Comparison of ENCODE assay signal across 17 cellular contexts in genomic region chr6:1278057-1278720, GRCh38. TPM values are rescaled to one million over a fixed set of nuclear protein-coding genes. Genes with fewer than 3 reads are reported as not detected.
DNase-seq lines count a peak whose midpoint lies in the region; ATAC-seq and TF ChIP-seq lines count a peak whose summit lies in the region.
"Had no signal": no experiment of that assay in that cellular context is flagged by ENCODE, and none has a peak within 500 bp of the region (broad histone marks: within the 10 kb centered on the region; RNA-seq: fewer than 3 reads in every experiment).

No MANE protein-coding gene starts in this region.

- H3K9me2 ChIP-seq in GM23338 (ENCODE audit: insufficient read depth), result 0 out of 2 replicates have a peak, but pooled peaks cover 5% of the 10 kb centered on the region

- H3K4me1 ChIP-seq in GM23338 (ENCODE audit: insufficient read depth), result no peaks in the 10 kb centered on the region

- H3K9me3 Mint-ChIP-seq in GM23338 (peaks cover 26% of the 10 kb centered on the region), osteocyte (ENCODE audit: unreplicated experiment) (no peaks in the 10 kb centered on the region)

- H3K27ac ChIP-seq in VCaP (peak overlapping the region; percentile 49), GM23338 (ENCODE audit: low read depth) (no peak overlapping the region)
- H3K27ac ChIP-seq: 22Rv1 had no signal

- H3K27me3 Mint-ChIP-seq in GM23338 (ENCODE audit: insufficient read depth, low read depth, poor library complexity) (peaks cover 2% of the 10 kb centered on the region), osteocyte (ENCODE audit: unreplicated experiment) (peaks cover 15% of the 10 kb centered on the region)

- H3K79me2 ChIP-seq in GM23338 (replicated peaks; ENCODE audit: insufficient read depth), result no peaks in the 10 kb centered on the region

- no peak overlapping the region for H2AFZ ChIP-seq in GM23338

- DNase-seq in DMS 273 (lab: John Stamatoyannopoulos, UW; ENCODE audit: unreplicated experiment) (peak; percentile 40), DMS 273 treated with DMSO at 0.1 percent for 48 hours (lab: John Stamatoyannopoulos, UW) (no peak), left kidney (ENCODE audit: low read depth, low spot score) (peak; percentile 76), GM23338 (ENCODE audit: low spot score) (no peak), dedifferentiated amniotic fluid mesenchymal stem cell (ENCODE audit: extremely low spot score) (no peak), osteocyte (ENCODE audit: extremely low spot score, unreplicated experiment) (no peak)
- DNase-seq: Calu3; CD4-positive, alpha-beta T cell; DMS153; DMS79 treated with DMSO at 0.1 percent for 48 hours; EL; GOT3; H9 had no signal

- no peak overlapping the region for H3K4me2 ChIP-seq in GM23338

- H3K36me3 Mint-ChIP-seq in GM23338 (ENCODE audit: low read depth) (peaks cover 6% of the 10 kb centered on the region; the same call in 2 of the 3 replicates), osteocyte (ENCODE audit: unreplicated experiment) (no peaks in the 10 kb centered on the region)
- H3K36me3 Mint-ChIP-seq: IgD-negative memory B cell had no signal

- H3K27ac Mint-ChIP-seq in GM23338 (no peak overlapping the region), osteocyte (ENCODE audit: unreplicated experiment) (no peak overlapping the region)
- H3K27ac Mint-ChIP-seq: CD4-positive, alpha-beta T cell; H9; IgD-negative memory B cell had no signal

- TF ChIP-seq CTCF in VCaP (conservative IDR thresholded peaks at IDR 0.05) (no peak), GM23338 (conservative IDR thresholded peaks at IDR 0.05; ENCODE audit: low read depth in 2 of 2) (no peak), osteocyte (IDR thresholded peaks at IDR 0.05) (no peak)

- no peaks in the 10 kb centered on the region for H3K27me3 ChIP-seq in GM23338 (ENCODE audit: insufficient read depth)

- H3F3A ChIP-seq in GM23338 (replicated peaks; ENCODE audit: low read depth), result no peaks in the 10 kb centered on the region

- H3K4me1 Mint-ChIP-seq in GM23338 (no peaks in the 10 kb centered on the region), osteocyte (ENCODE audit: unreplicated experiment) (no peaks in the 10 kb centered on the region)
- H3K4me1 Mint-ChIP-seq: H9, IgD-negative memory B cell had no signal

- H3K4me3 ChIP-seq in GM23338, result no peak overlapping the region

- no peaks in the 10 kb centered on the region for H4K20me1 ChIP-seq in GM23338 (replicated peaks; ENCODE audit: insufficient read depth)

- H3K36me3 ChIP-seq in GM23338 (ENCODE audit: insufficient read depth), result no peaks in the 10 kb centered on the region

- H3K4me3 Mint-ChIP-seq in GM23338, result no peak overlapping the region
- no peak overlapping the region for H3K4me3 Mint-ChIP-seq in osteocyte (ENCODE audit: unreplicated experiment)
- H3K4me3 Mint-ChIP-seq: CD4-positive, alpha-beta T cell; H9; IgD-negative memory B cell had no signal

- ATAC-seq in GM23338, result no peak

TF ChIP-seq in GM23338, 12 proteins besides CTCF, POLR2A, EP300 and RAD21:
- no peak for TF ChIP-seq JUNB (IDR thresholded peaks at IDR 0.05; ENCODE audit: unreplicated experiment)

RNA-seq across cellular contexts. Expression of gene FOXQ1, which starts 33.7 kb away (rescaled TPM):
- total RNA-seq in GM23338 (2014; rRNA removed; shearing (Covaris generic)), result not detected in 2 replicates
- not detected in 2 replicates for polyA plus RNA-seq in GM23338 (2016; fragmentation: Nextera tagmentation; extraction: Ambion mirVana)
- not detected in 2 replicates for total RNA-seq in osteocyte
- total RNA-seq: A673; CD4-positive, alpha-beta T cell had no signal
- polyA plus RNA-seq: IgD-negative memory B cell had no signal

Comparison
In these comparisons a context has a peak if more than half of its experiments do, and no peak if none do; other contexts are left out.
1. DNase-seq: peak in DMS 273 (single experiment) and left kidney (single experiment); none in DMS 273 treated with DMSO at 0.1 percent for 48 hours (single experiment), GM23338 (single experiment), dedifferentiated amniotic fluid mesenchymal stem cell (single experiment) and osteocyte (single experiment).